19 cellular contexts compared by ENCODE assay signal in genomic region chr2:190942697-190943096, GRCh38.
"Had no signal": no experiment of that assay in that cellular context is flagged by ENCODE, and none has a peak within 500 bp of the region (broad histone marks: within the 10 kb centered on the region; RNA-seq: fewer than 3 reads in every experiment).

No MANE protein-coding gene starts in this region.

- H3K27ac ChIP-seq: epithelial cell of prostate, esophagus muscularis mucosa, gastrocnemius medialis, heart right ventricle, right atrium auricular region, tibial artery, upper lobe of left lung, vagina had no signal

- ATAC-seq: effector memory CD8-positive, alpha-beta T cell; gastrocnemius medialis; heart right ventricle; natural killer cell had no signal

- FAIRE-seq: islet of Langerhans, small intestine had no signal

- DNase-seq: effector memory CD8-positive, alpha-beta T cell; gastrocnemius medialis; heart right ventricle; hypothalamus; kidney glomerular epithelial cell; mammary epithelial cell; natural killer cell; small intestine; stimulated activated CD4-positive, alpha-beta T cell treated with anti-CD3 and anti-CD28 coated beads, Interleukin-2, amount 100 ng/mL, for 48 hours; tibial artery; upper lobe of left lung had no signal

- H3K4me3 Mint-ChIP-seq: dendritic cell treated with granulocyte-macrophage colony-stimulating factor and Interleukin-4, amounts not matched to agents 40 ng/mL and 50 ng/mL, for 4 days; effector memory CD8-positive, alpha-beta T cell; natural killer cell; neural crest cell; stimulated activated naive CD8-positive, alpha-beta T cell treated with anti-CD3 and anti-CD28 coated beads, Interleukin-15, Interleukin-2, amounts not matched to agents 100 ng/mL and 50 ng/mL, for 24 hours had no signal

- H3K27me3 Mint-ChIP-seq: dendritic cell treated with granulocyte-macrophage colony-stimulating factor and Interleukin-4, amounts not matched to agents 40 ng/mL and 50 ng/mL, for 4 days; effector memory CD8-positive, alpha-beta T cell; stimulated activated naive CD8-positive, alpha-beta T cell treated with anti-CD3 and anti-CD28 coated beads, Interleukin-15, Interleukin-2, amounts not matched to agents 100 ng/mL and 50 ng/mL, for 24 hours had no signal

- H3K4me1 Mint-ChIP-seq: natural killer cell, neural crest cell had no signal

- H3K4me3 ChIP-seq: esophagus muscularis mucosa, gastrocnemius medialis, heart right ventricle, right atrium auricular region, tibial artery, upper lobe of left lung, vagina had no signal

- H3K9me3 Mint-ChIP-seq: dendritic cell treated with granulocyte-macrophage colony-stimulating factor and Interleukin-4, amounts not matched to agents 40 ng/mL and 50 ng/mL, for 4 days; effector memory CD8-positive, alpha-beta T cell; natural killer cell; neural crest cell; stimulated activated naive CD8-positive, alpha-beta T cell treated with anti-CD3 and anti-CD28 coated beads, Interleukin-15, Interleukin-2, amounts not matched to agents 100 ng/mL and 50 ng/mL, for 24 hours had no signal

- H3K27ac Mint-ChIP-seq: dendritic cell treated with granulocyte-macrophage colony-stimulating factor and Interleukin-4, amounts not matched to agents 40 ng/mL and 50 ng/mL, for 4 days; effector memory CD8-positive, alpha-beta T cell; natural killer cell; stimulated activated naive CD8-positive, alpha-beta T cell treated with anti-CD3 and anti-CD28 coated beads, Interleukin-15, Interleukin-2, amounts not matched to agents 100 ng/mL and 50 ng/mL, for 24 hours had no signal

- H3K36me3 Mint-ChIP-seq: natural killer cell had no signal

- H3K36me3 ChIP-seq: esophagus muscularis mucosa, gastrocnemius medialis, heart right ventricle, right atrium auricular region, tibial artery, upper lobe of left lung, vagina had no signal

- H3K9me3 ChIP-seq: esophagus muscularis mucosa, gastrocnemius medialis, heart right ventricle, right atrium auricular region, tibial artery, upper lobe of left lung, vagina had no signal

- H3K27me3 ChIP-seq: esophagus muscularis mucosa, gastrocnemius medialis, heart right ventricle, right atrium auricular region, tibial artery, upper lobe of left lung, vagina had no signal
